In the genomic region with DNA sequence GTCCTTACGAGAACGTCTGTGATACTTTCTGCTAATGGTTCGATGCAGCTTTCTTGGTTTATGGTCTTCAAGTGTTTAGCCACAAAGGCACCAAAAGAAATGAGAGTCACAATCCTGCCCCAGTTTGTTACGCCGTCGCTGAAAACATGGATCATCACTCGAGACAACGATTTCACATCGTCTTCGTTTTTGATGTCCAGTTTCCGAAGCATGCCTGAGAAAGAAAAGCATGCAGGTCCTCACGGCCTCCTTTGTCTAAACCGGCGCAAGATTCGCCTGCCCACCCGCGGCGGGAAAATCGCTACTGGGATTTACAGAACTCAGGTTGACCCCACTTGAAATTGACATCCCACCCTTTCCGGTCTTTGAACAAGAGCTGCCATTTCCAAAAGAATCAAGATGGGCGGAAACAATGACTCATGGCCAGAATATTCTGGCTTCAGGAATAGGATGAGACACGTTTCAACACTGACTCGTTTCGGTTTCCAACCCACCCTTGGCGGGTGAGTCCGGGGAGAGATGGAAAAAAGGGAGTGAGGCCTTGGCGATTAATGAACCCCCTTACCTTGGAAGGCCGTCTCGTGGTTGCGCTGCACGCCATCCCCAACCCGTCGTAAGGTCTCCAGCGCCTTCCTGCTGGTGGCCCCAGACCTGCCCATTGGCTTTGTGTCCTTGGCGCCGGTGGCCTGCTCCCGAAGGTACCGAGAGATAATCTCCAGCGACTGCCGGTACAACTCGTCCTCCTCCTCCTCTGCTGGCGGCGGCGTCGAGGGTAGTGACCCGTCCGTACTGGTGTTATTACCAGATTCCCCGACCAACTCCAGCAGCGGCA, we compare ENCODE assay signal across 8 cellular contexts. TPM values are rescaled to one million over a fixed set of nuclear protein-coding genes. Genes with fewer than 3 reads are reported as not detected.
A peak's percentile ranks its signal among the peaks of the same experiment; 100 is the strongest.
DNase-seq lines count a peak whose midpoint lies in the region; ATAC-seq and TF ChIP-seq lines count a peak whose summit lies in the region.

No MANE protein-coding gene starts in this region.

- peak overlapping the region; percentile 98 for H3K27ac Mint-ChIP-seq in stimulated activated naive B cell treated with anti-CD40 and anti-IgM and Interleukin-4, amounts not matched to agents 10 μg/mL and 1 μg/mL and 100 μg/mL, for 72 hours

- H3K4me3 Mint-ChIP-seq in stimulated activated naive B cell treated with anti-CD40 and anti-IgM and Interleukin-4, amounts not matched to agents 10 μg/mL and 1 μg/mL and 100 μg/mL, for 72 hours = peak overlapping the region; percentile 90 to 95

- H3K4me1 ChIP-seq in duodenal mucosa (ENCODE audit: control insufficient read depth in 1 of 2, insufficient read depth in 2 of 2, low read length in 2 of 2) = peaks cover 22 to 32% of the 10 kb centered on the region in 2 donors
- H3K4me1 ChIP-seq in lower lobe of right lung = peaks cover 44% of the 10 kb centered on the region

- intact Hi-C loops in lower lobe of right lung (cut with DNase I) = loop anchor here (10.0 kb wide), 1 partner anchor 46 kb away; the partner anchor contains the start of gene ENSA

- H3K27me3 ChIP-seq in duodenal mucosa (ENCODE audit: control insufficient read depth in 1 of 2, insufficient read depth in 2 of 2, low read length in 2 of 2) = no peaks in the 10 kb centered on the region
- no peaks in the 10 kb centered on the region for H3K27me3 ChIP-seq in lower lobe of right lung (ENCODE audit: low read depth)

- ATAC-seq in lower lobe of right lung = peak; percentile 27 to 34
- ATAC-seq in stimulated activated naive B cell treated with anti-CD40 and anti-IgM and Interleukin-4, amounts not matched to agents 10 μg/mL and 1 μg/mL and 100 μg/mL, for 72 hours (replicated peaks) = peak in 1 of 2 donors; percentile 2
- no peak for ATAC-seq in GM18505 (IDR thresholded peaks at IDR 0.05; ENCODE audit: unreplicated experiment)

- TF ChIP-seq POLR2A in NB4 (IDR thresholded peaks at IDR 0.05; ENCODE audit: extremely low read depth, insufficient read length) (no peak), GM18505 (IDR thresholded peaks at IDR 0.05; ENCODE audit: borderline replicate concordance, extremely low read depth, insufficient read depth, insufficient read length) (no peak)

- peak overlapping the region; percentile 99 to 100 for H3K9ac ChIP-seq in duodenal mucosa (ENCODE audit: low read depth in 1 of 2, low read length in 2 of 2)

- TF ChIP-seq CTCF in NB4 (IDR thresholded peaks at IDR 0.05; ENCODE audit: low read depth, low read length) = no peak
- no peak for TF ChIP-seq CTCF in lower lobe of right lung (IDR thresholded peaks at IDR 0.05)

- H3K4me3 ChIP-seq in NB4 (ENCODE audit: low read depth, low read length) (peak overlapping the region; percentile 88), duodenal mucosa (ENCODE audit: low read depth in 1 of 2, low read length in 2 of 2) (peak overlapping the region; percentile 93 to 97), lower lobe of right lung (peak overlapping the region; percentile 96)

- peak; percentile 61 to 65 for DNase-seq in activated CD4-positive, alpha-beta T cell treated with anti-CD3 and anti-CD28 coated beads for 4 hours
- no peak for DNase-seq in activated CD4-positive, alpha-beta T cell treated with anti-CD3 and anti-CD28 coated beads for 1 hour
- DNase-seq in NB4 (ENCODE audit: low read depth) = peak; percentile 73
- peak; percentile 47 for DNase-seq in UCSD-AML1 (lab: John Stamatoyannopoulos, UW; ENCODE audit: unreplicated experiment)
- DNase-seq in lower lobe of right lung = no peak
- DNase-seq in stimulated activated naive B cell treated with anti-CD40 and anti-IgM and Interleukin-4, amounts not matched to agents 10 μg/mL and 1 μg/mL and 100 μg/mL, for 72 hours = peak; percentile 36

- H3K36me3 Mint-ChIP-seq in stimulated activated naive B cell treated with anti-CD40 and anti-IgM and Interleukin-4, amounts not matched to agents 10 μg/mL and 1 μg/mL and 100 μg/mL, for 72 hours = peaks cover 53 to 62% of the 10 kb centered on the region in 2 donors

- H3K4me1 Mint-ChIP-seq in stimulated activated naive B cell treated with anti-CD40 and anti-IgM and Interleukin-4, amounts not matched to agents 10 μg/mL and 1 μg/mL and 100 μg/mL, for 72 hours = peaks cover 17 to 33% of the 10 kb centered on the region in 2 donors

- H3K36me3 ChIP-seq in duodenal mucosa (ENCODE audit: control insufficient read depth in 1 of 2, insufficient read depth in 2 of 2, low read length in 2 of 2) (peaks cover 40 to 47% of the 10 kb centered on the region in 2 donors), lower lobe of right lung (peaks cover 45% of the 10 kb centered on the region)

- H3K9me3 ChIP-seq in duodenal mucosa (ENCODE audit: control insufficient read depth in 1 of 2, low read length in 2 of 2) (peaks cover 0 to 2% of the 10 kb centered on the region in 2 donors), lower lobe of right lung (no peaks in the 10 kb centered on the region)

- H3K9me3 Mint-ChIP-seq in stimulated activated naive B cell treated with anti-CD40 and anti-IgM and Interleukin-4, amounts not matched to agents 10 μg/mL and 1 μg/mL and 100 μg/mL, for 72 hours = no peaks in the 10 kb centered on the region

- H3K27ac ChIP-seq in duodenal mucosa (ENCODE audit: low read depth, low read length) = peak overlapping the region; percentile 99
- peak overlapping the region; percentile 99 for H3K27ac ChIP-seq in lower lobe of right lung

- no peaks in the 10 kb centered on the region for H3K27me3 Mint-ChIP-seq in stimulated activated naive B cell treated with anti-CD40 and anti-IgM and Interleukin-4, amounts not matched to agents 10 μg/mL and 1 μg/mL and 100 μg/mL, for 72 hours

RNA-seq across cellular contexts. Expression of gene MCL1, which starts 0.9 kb away (rescaled TPM):
- 387 TPM for total RNA-seq in lower lobe of right lung

RNA-seq across cellular contexts. Expression of gene ADAMTSL4, which starts 29.3 kb away (rescaled TPM):
- 164 TPM for total RNA-seq in lower lobe of right lung

RNA-seq across cellular contexts. Expression of gene ENSA, which starts 50.9 kb away (rescaled TPM):
- total RNA-seq in lower lobe of right lung = 172 TPM

Comparison
In these comparisons a context has a peak if more than half of its experiments do, and no peak if none do; other contexts are left out.
1. DNase-seq: peak in activated CD4-positive, alpha-beta T cell treated with anti-CD3 and anti-CD28 coated beads for 4 hours (2 of 2), NB4 (single experiment), UCSD-AML1 (single experiment) and stimulated activated naive B cell treated with anti-CD40 and anti-IgM and Interleukin-4, amounts not matched to agents 10 μg/mL and 1 μg/mL and 100 μg/mL, for 72 hours (single experiment); none in activated CD4-positive, alpha-beta T cell treated with anti-CD3 and anti-CD28 coated beads for 1 hour (single experiment) and lower lobe of right lung (single experiment).
2. Peak in every context shown above with its lines, with median percentiles within 50 percentile points of each other: H3K4me3 ChIP-seq.